ENCODE assay signal across 8 cellular contexts in the genomic region with DNA sequence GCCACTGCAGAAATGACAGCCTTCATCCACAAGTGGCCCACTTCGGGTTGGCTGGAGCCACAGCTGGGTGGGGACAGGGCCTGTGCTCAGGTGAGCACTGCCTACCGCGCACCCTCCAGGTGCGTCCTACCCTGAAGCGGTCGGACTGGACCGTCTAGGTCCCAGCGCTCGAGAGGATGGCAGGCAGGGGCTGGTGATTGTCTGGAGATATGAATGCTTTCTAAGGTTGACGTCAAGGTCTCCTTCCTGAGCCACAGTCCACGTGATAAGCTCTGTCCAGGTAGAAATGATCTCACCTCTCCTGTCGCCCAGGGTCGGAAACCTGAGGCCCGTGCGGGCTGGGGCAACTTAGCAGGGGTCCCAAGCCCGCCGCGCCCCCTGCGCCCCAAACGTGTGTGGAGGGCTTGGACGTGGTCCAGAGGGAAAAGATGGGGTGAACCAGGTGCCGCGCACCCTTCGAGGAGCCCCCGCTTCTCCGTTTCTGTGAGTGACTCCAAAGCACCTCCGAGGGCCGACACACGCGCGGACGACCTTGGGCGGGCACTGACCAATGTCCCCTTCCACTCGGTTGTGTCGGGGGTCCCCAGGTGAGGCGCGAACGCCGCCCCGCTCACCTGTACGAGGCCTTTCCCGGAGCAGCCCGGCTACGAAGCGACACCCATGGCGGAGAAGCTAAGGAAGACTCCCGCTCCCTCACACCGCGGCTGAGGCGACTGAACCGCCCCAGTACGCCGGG. TPM values are rescaled to one million over a fixed set of nuclear protein-coding genes. Genes with fewer than 3 reads are reported as not detected.
DNase-seq lines count a peak whose midpoint lies in the region; ATAC-seq, FAIRE-seq and TF ChIP-seq lines count a peak whose summit lies in the region.

No MANE protein-coding gene starts in this region.

- POLR2A ChIA-PET in activated CD4-positive, alpha-beta T cell treated with anti-CD3 and anti-CD28 coated beads, Interleukin-2, amount 10 ng/mL, durations not matched to agents 7 days and 5 days (lab: Charles Lee), result no interaction called here

- peak overlapping the region; percentile 80 for H3K4me3 Mint-ChIP-seq in activated CD4-positive, alpha-beta T cell treated with anti-CD3 and anti-CD28 coated beads, Interleukin-2, amount 10 ng/mL, durations not matched to agents 7 days and 5 days
- peak overlapping the region; percentile 78 to 89 (median 87) for H3K4me3 Mint-ChIP-seq in nephron

- H3K4me1 ChIP-seq in NT2/D1 (ENCODE audit: insufficient read depth, insufficient read length) (peaks cover 5% of the 10 kb centered on the region), endocrine pancreas (ENCODE audit: control insufficient read depth, insufficient read depth, low read length) (no peaks in the 10 kb centered on the region)

- peak overlapping the region; percentile 79 for H3K9ac ChIP-seq in NT2/D1 (ENCODE audit: insufficient read length, low read depth)
- H3K9ac ChIP-seq in endocrine pancreas (ENCODE audit: control insufficient read depth, insufficient read depth, low read length), result peak overlapping the region; percentile 89

- H3K36me3 ChIP-seq in NT2/D1 (ENCODE audit: insufficient read depth, insufficient read length, low read length) (peaks cover 4% of the 10 kb centered on the region), endocrine pancreas (ENCODE audit: control insufficient read depth, insufficient read depth, low read length) (no peaks in the 10 kb centered on the region)

- no peaks in the 10 kb centered on the region for H3K27me3 Mint-ChIP-seq in activated CD4-positive, alpha-beta T cell treated with anti-CD3 and anti-CD28 coated beads, Interleukin-2, amount 10 ng/mL, durations not matched to agents 7 days and 5 days
- H3K27me3 Mint-ChIP-seq in nephron (ENCODE audit: low read depth), result peaks cover 31% of the 10 kb centered on the region

- peaks cover 9% of the 10 kb centered on the region for H3K36me3 Mint-ChIP-seq in activated CD4-positive, alpha-beta T cell treated with anti-CD3 and anti-CD28 coated beads, Interleukin-2, amount 10 ng/mL, durations not matched to agents 7 days and 5 days (ENCODE audit: low read depth)
- H3K36me3 Mint-ChIP-seq in nephron (ENCODE audit: low read depth), result no peaks in the 10 kb centered on the region

- CTCF ChIA-PET in activated CD4-positive, alpha-beta T cell treated with anti-CD3 and anti-CD28 coated beads, Interleukin-2, amount 10 ng/mL, durations not matched to agents 7 days and 5 days (lab: Charles Lee), result interaction anchor here (0.8 to 1.6 kb wide), 5 partner anchors 12 to 164 kb away, joined by 3 to 7 read pairs (median 3); a partner anchor contains a TSS

- no peaks in the 10 kb centered on the region for H3K9me3 Mint-ChIP-seq in activated CD4-positive, alpha-beta T cell treated with anti-CD3 and anti-CD28 coated beads, Interleukin-2, amount 10 ng/mL, durations not matched to agents 7 days and 5 days
- H3K9me3 Mint-ChIP-seq in nephron, result no peaks in the 10 kb centered on the region

- H3K4me3 ChIP-seq in NT2/D1 (ENCODE audit: insufficient read length, low read depth), result peak overlapping the region; percentile 62
- peak overlapping the region; percentile 8 for H3K4me3 ChIP-seq in endocrine pancreas (ENCODE audit: control insufficient read depth, insufficient read depth, low read length)

- ATAC-seq in GM18909 (IDR thresholded peaks at IDR 0.05; ENCODE audit: poor library complexity, unreplicated experiment), result no peak

- FAIRE-seq in urothelium cell line (lab: Jason Lieb, UNC), result no peak

- peaks cover 40% of the 10 kb centered on the region for H3K4me1 Mint-ChIP-seq in activated CD4-positive, alpha-beta T cell treated with anti-CD3 and anti-CD28 coated beads, Interleukin-2, amount 10 ng/mL, durations not matched to agents 7 days and 5 days
- H3K4me1 Mint-ChIP-seq in nephron, result peaks cover 11% of the 10 kb centered on the region

- H3K27me3 ChIP-seq in NT2/D1 (ENCODE audit: insufficient read depth, insufficient read length) (peaks cover 35% of the 10 kb centered on the region), endocrine pancreas (ENCODE audit: control insufficient read depth, insufficient read depth, low read length) (no peaks in the 10 kb centered on the region)

- no peak for TF ChIP-seq CTCF in nephron (IDR thresholded peaks at IDR 0.05; ENCODE audit: unreplicated experiment in 3 of 3)
- TF ChIP-seq CTCF in GM13977 (IDR thresholded peaks at IDR 0.05; ENCODE audit: extremely low read depth, insufficient read depth, missing control alignments), result no peak

- H3K27ac Mint-ChIP-seq in activated CD4-positive, alpha-beta T cell treated with anti-CD3 and anti-CD28 coated beads, Interleukin-2, amount 10 ng/mL, durations not matched to agents 7 days and 5 days, result peak overlapping the region; percentile 64
- H3K27ac Mint-ChIP-seq in nephron, result no peak overlapping the region

- DNase-seq in activated CD4-positive, alpha-beta T cell treated with anti-CD3 and anti-CD28 coated beads, Interleukin-2, amount 10 ng/mL, durations not matched to agents 7 days and 5 days, result peak; percentile 13
- DNase-seq in activated CD4-positive, alpha-beta T cell treated with anti-CD3 and anti-CD28 coated beads for 1 hour, result no peak
- DNase-seq in NT2/D1 (ENCODE audit: low read depth, low spot score) (no peak), GM13977 (ENCODE audit: low spot score) (no peak), urothelium cell line (ENCODE audit: low spot score) (no peak)

- no peaks in the 10 kb centered on the region for H3K9me3 ChIP-seq in NT2/D1 (ENCODE audit: insufficient read depth, low read length)
- H3K9me3 ChIP-seq in endocrine pancreas (ENCODE audit: control insufficient read depth, low read length), result no peaks in the 10 kb centered on the region

- in situ Hi-C loops in GM13977 (cut with MboI; ENCODE audit: low pct_unique_long_range_greater_than_20kb, low sequenced_read_pairs, unreplicated experiment), result no loop called here

RNA-seq across cellular contexts. Expression of a gene that starts 0.9 kb away (rescaled TPM):
- 10 to 100 TPM; 24.6 to 24.7 TPM for total RNA-seq in activated CD4-positive, alpha-beta T cell treated with anti-CD3 and anti-CD28 coated beads, Interleukin-2, amount 10 ng/mL, durations not matched to agents 7 days and 5 days

RNA-seq across cellular contexts. Expression of a gene that starts 20.9 kb away (rescaled TPM):
- total RNA-seq in activated CD4-positive, alpha-beta T cell treated with anti-CD3 and anti-CD28 coated beads, Interleukin-2, amount 10 ng/mL, durations not matched to agents 7 days and 5 days, result 10 to 100 TPM; 24.4 to 30.9 TPM
